Comparison of ENCODE assay signal across 20 cellular contexts in genomic region chr4:86261634-86262033, GRCh38.
"Had no signal": no experiment of that assay in that cellular context is flagged by ENCODE, and none has a peak within 500 bp of the region (broad histone marks: within the 10 kb centered on the region; RNA-seq: fewer than 3 reads in every experiment).

No MANE protein-coding gene starts in this region.

- H3K4me1 ChIP-seq: heart right ventricle, left ventricle myocardium inferior, right lobe of liver, spleen, upper lobe of left lung had no signal

- H3K27ac ChIP-seq: dorsolateral prefrontal cortex, heart right ventricle, left ventricle myocardium inferior, ovary, right lobe of liver, spleen, thoracic aorta, upper lobe of left lung had no signal

- H3K27me3 ChIP-seq: dorsolateral prefrontal cortex, heart right ventricle, ovary, right lobe of liver, spleen, upper lobe of left lung had no signal

- H3K4me3 Mint-ChIP-seq: activated CD4-positive, alpha-beta T cell treated with anti-CD3 and anti-CD28 coated beads for 36 hours; activated T-helper 1 cell treated with anti-CD3 and anti-CD28 coated beads, Interleukin-12 subunit alpha, Interleukin-12 subunit beta, Interleukin-2, Interleukin-4 antibody, amounts not matched to agents 30 ng/mL and 10 ng/mL and 1 ng/mL, durations not matched to agents 14 hours and 24 hours and 36 hours; naive thymus-derived CD8-positive, alpha-beta T cell; stimulated activated memory B cell treated with anti-CD40 and anti-IgM and Interleukin-4, amounts not matched to agents 10 μg/mL and 1 μg/mL and 100 μg/mL, for 72 hours; T-helper 1 cell treated with Interleukin-12 subunit alpha and Interleukin-12 subunit beta and Interleukin-4 antibody, amounts not matched to agents 30 μg/mL and 1 μg/mL, for 36 hours had no signal

- H3K36me3 Mint-ChIP-seq: activated naive CD4-positive, alpha-beta T cell treated with anti-CD3 and anti-CD28 coated beads, Interleukin-2, amount 50 U/mL, for 72 hours; naive thymus-derived CD8-positive, alpha-beta T cell; stimulated activated memory B cell treated with anti-CD40 and anti-IgM and Interleukin-4, amounts not matched to agents 10 μg/mL and 1 μg/mL and 100 μg/mL, for 72 hours had no signal

- H3K27ac Mint-ChIP-seq: activated CD4-positive, alpha-beta T cell treated with anti-CD3 and anti-CD28 coated beads for 36 hours; activated naive CD4-positive, alpha-beta T cell treated with anti-CD3 and anti-CD28 coated beads, Interleukin-2, amount 50 U/mL, for 72 hours; activated T-helper 1 cell treated with anti-CD3 and anti-CD28 coated beads, Interleukin-12 subunit alpha, Interleukin-12 subunit beta, Interleukin-2, Interleukin-4 antibody, amounts not matched to agents 30 ng/mL and 10 ng/mL and 1 ng/mL, durations not matched to agents 14 hours and 24 hours and 36 hours; naive thymus-derived CD8-positive, alpha-beta T cell; stimulated activated memory B cell treated with anti-CD40 and anti-IgM and Interleukin-4, amounts not matched to agents 10 μg/mL and 1 μg/mL and 100 μg/mL, for 72 hours; T-helper 1 cell treated with Interleukin-12 subunit alpha and Interleukin-12 subunit beta and Interleukin-4 antibody, amounts not matched to agents 30 μg/mL and 1 μg/mL, for 36 hours had no signal

- H3K4me3 ChIP-seq: dorsolateral prefrontal cortex, heart right ventricle, left ventricle myocardium inferior, mucosa of descending colon, ovary, right lobe of liver, spleen, thoracic aorta, upper lobe of left lung had no signal

- H3K27me3 Mint-ChIP-seq: activated CD4-positive, alpha-beta T cell treated with anti-CD3 and anti-CD28 coated beads for 36 hours; naive thymus-derived CD8-positive, alpha-beta T cell; stimulated activated memory B cell treated with anti-CD40 and anti-IgM and Interleukin-4, amounts not matched to agents 10 μg/mL and 1 μg/mL and 100 μg/mL, for 72 hours had no signal

- H3K9me3 ChIP-seq: heart right ventricle, left ventricle myocardium inferior, mucosa of descending colon, ovary, right lobe of liver, spleen, thoracic aorta, upper lobe of left lung had no signal

- DNase-seq: activated CD4-positive, alpha-beta T cell treated with anti-CD3 and anti-CD28 coated beads for 36 hours; activated CD4-positive, alpha-beta T cell treated with anti-CD3 and anti-CD28 coated beads, Interleukin-2, amount 50 U/mL, for 48 hours; activated gamma-delta T cell treated with Interleukin-2 at 50 U/mL for 16 hours; dorsolateral prefrontal cortex; heart right ventricle; kidney glomerular epithelial cell; left ventricle myocardium inferior; mucosa of descending colon; naive thymus-derived CD8-positive, alpha-beta T cell; ovary; right lobe of liver; spleen; stimulated activated CD4-positive, alpha-beta T cell treated with anti-CD3 and anti-CD28 coated beads, Interleukin-4, amount 100 ng/mL, for 4 hours; upper lobe of left lung had no signal

- H3K36me3 ChIP-seq: heart right ventricle, left ventricle myocardium inferior, ovary, right lobe of liver, spleen, thoracic aorta, upper lobe of left lung had no signal

- H3K4me1 Mint-ChIP-seq: activated CD4-positive, alpha-beta T cell treated with anti-CD3 and anti-CD28 coated beads for 36 hours; naive thymus-derived CD8-positive, alpha-beta T cell; stimulated activated memory B cell treated with anti-CD40 and anti-IgM and Interleukin-4, amounts not matched to agents 10 μg/mL and 1 μg/mL and 100 μg/mL, for 72 hours had no signal

- H3K9me3 Mint-ChIP-seq: activated naive CD4-positive, alpha-beta T cell treated with anti-CD3 and anti-CD28 coated beads, Interleukin-2, amount 50 U/mL, for 72 hours; activated T-helper 1 cell treated with anti-CD3 and anti-CD28 coated beads, Interleukin-12 subunit alpha, Interleukin-12 subunit beta, Interleukin-2, Interleukin-4 antibody, amounts not matched to agents 30 ng/mL and 10 ng/mL and 1 ng/mL, durations not matched to agents 14 hours and 24 hours and 36 hours; naive thymus-derived CD8-positive, alpha-beta T cell; stimulated activated memory B cell treated with anti-CD40 and anti-IgM and Interleukin-4, amounts not matched to agents 10 μg/mL and 1 μg/mL and 100 μg/mL, for 72 hours; T-helper 1 cell treated with Interleukin-12 subunit alpha and Interleukin-12 subunit beta and Interleukin-4 antibody, amounts not matched to agents 30 μg/mL and 1 μg/mL, for 36 hours had no signal

- ATAC-seq: activated CD4-positive, alpha-beta T cell treated with anti-CD3 and anti-CD28 coated beads for 36 hours; activated naive CD4-positive, alpha-beta T cell treated with anti-CD3 and anti-CD28 coated beads, Interleukin-2, amount 50 U/mL, for 72 hours; heart right ventricle; mucosa of descending colon; naive thymus-derived CD8-positive, alpha-beta T cell; right lobe of liver; SK-N-SH treated with all-trans-retinoic acid at 6 μM for 48 hours; stimulated activated memory B cell treated with anti-CD40 and anti-IgM and Interleukin-4, amounts not matched to agents 10 μg/mL and 1 μg/mL and 100 μg/mL, for 72 hours had no signal
